8 cellular contexts compared by ENCODE assay signal in the genomic region with DNA sequence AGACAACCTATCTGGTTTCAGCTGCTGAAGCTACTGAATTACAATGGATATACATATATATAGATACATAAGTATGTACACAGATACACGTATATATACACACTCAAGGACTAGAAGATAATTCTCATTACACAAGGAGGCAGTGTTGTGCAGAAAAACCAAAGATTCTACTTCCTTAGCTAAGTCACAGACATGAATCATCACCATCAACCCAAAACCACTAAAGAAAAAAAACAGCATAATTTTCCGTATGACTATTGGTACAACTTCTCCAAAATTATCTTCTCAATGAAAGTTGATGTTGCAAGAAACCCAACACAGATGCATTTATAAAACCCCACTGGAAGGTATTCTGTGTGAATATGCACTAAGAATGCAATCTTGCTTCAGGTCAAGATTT. TPM values are rescaled to one million over a fixed set of nuclear protein-coding genes. Genes with fewer than 3 reads are reported as not detected.
DNase-seq lines count a peak whose midpoint lies in the region; ATAC-seq, FAIRE-seq and TF ChIP-seq lines count a peak whose summit lies in the region.

No MANE protein-coding gene starts in this region.

- H4K20me1 ChIP-seq in mammary epithelial cell (ENCODE audit: insufficient read depth, low read length) (no peaks in the 10 kb centered on the region), HepG2 (ENCODE audit: insufficient read depth, low read length) (no peaks in the 10 kb centered on the region)

- TF ChIP-seq POLR2A in HepG2 (IDR thresholded peaks at IDR 0.05; ENCODE audit: insufficient read depth in 1 of 2, low read depth in 2 of 2, low read length in 2 of 2), result no peak

- H2AFZ ChIP-seq in mammary epithelial cell (ENCODE audit: low read depth, low read length) (no peak overlapping the region), HepG2 (ENCODE audit: low read length) (no peak overlapping the region)

- H3K36me3 ChIP-seq in mammary epithelial cell (ENCODE audit: insufficient read depth, low read length), result no peaks in the 10 kb centered on the region
- H3K36me3 ChIP-seq in HepG2 (replicated peaks in 1 of 2; ENCODE audit: control insufficient read depth in 1 of 2, insufficient read depth in 2 of 2, low read length in 2 of 2), result no peaks in the 10 kb centered on the region

- no peak overlapping the region for H3K4me3 ChIP-seq in mammary epithelial cell (replicated peaks in 1 of 3; ENCODE audit: insufficient read depth in 1 of 3, low read depth in 2 of 3, low read length in 3 of 3)
- no peak overlapping the region for H3K4me3 ChIP-seq in HepG2 (replicated peaks in 1 of 3; ENCODE audit: insufficient read depth in 1 of 3, low read depth in 2 of 3, low read length in 3 of 3)

- H3K27me3 ChIP-seq in mammary epithelial cell (ENCODE audit: insufficient read depth, low read length), result no peaks in the 10 kb centered on the region
- no peaks in the 10 kb centered on the region for H3K27me3 ChIP-seq in HepG2 (ENCODE audit: control insufficient read depth in 1 of 2, insufficient read depth in 2 of 2, low read length in 2 of 2)

- H3K9ac ChIP-seq in mammary epithelial cell (ENCODE audit: insufficient read depth, low read length), result no peak overlapping the region
- no peak overlapping the region for H3K9ac ChIP-seq in HepG2 (ENCODE audit: insufficient read depth, low read depth, low read length)

- TF ChIP-seq CTCF in mammary epithelial cell (conservative IDR thresholded peaks at IDR 0.05 in 1 of 2, IDR thresholded peaks at IDR 0.05 in 1 of 2; ENCODE audit: extremely low read depth in 1 of 2, insufficient read depth in 1 of 2, low read depth in 1 of 2, low read length in 2 of 2) (peak; percentile 53 to 60), HepG2 (CRISPR knock-in tag; IDR thresholded peaks at IDR 0.05) (peak; percentile 47)

- DNase-seq in DMS 273 treated with DMSO at 0.1 percent for 48 hours (lab: John Stamatoyannopoulos, UW), result peak; percentile 28
- peak; percentile 6 for DNase-seq in GM19238 (ENCODE audit: insufficient read length, low spot score)
- peak; percentile 96 for DNase-seq in NOMO-1 treated with DMSO at 0.1 percent for 48 hours (lab: John Stamatoyannopoulos, UW; ENCODE audit: unreplicated experiment)
- DNase-seq in mammary epithelial cell, result peak; percentile 83
- DNase-seq in HepG2 (ENCODE audit: low spot score), result peak; percentile 30
- DNase-seq in ureter (ENCODE audit: low spot score), result no peak
- DNase-seq in activated CD4-positive, alpha-beta T cell treated with anti-CD3 and anti-CD28 coated beads, Interleukin-2, amount 50 U/mL, for 4 hours, result no peak

- intact Hi-C loops in mammary epithelial cell (cut with micrococcal nuclease) (loop anchor here (1.0 to 2.0 kb wide), 5 partner anchors 99 to 495 kb away; no protein-coding TSS in a partner anchor), HepG2 (cut with micrococcal nuclease; ENCODE audit: unreplicated experiment) (loop anchor here (1.0 to 5.0 kb wide), 3 partner anchors 100 to 330 kb away; no protein-coding TSS in a partner anchor)

- H3K27ac ChIP-seq in mammary epithelial cell (ENCODE audit: insufficient read depth, low read depth, low read length) (no peak overlapping the region), HepG2 (ENCODE audit: extremely low read length, insufficient read depth, low read length) (no peak overlapping the region)

- WGBS in mammary epithelial cell (ENCODE audit: low coverage, missing lambda C conversion rate), result 0% methylated on average over 2 of the region's 2 CpGs
- 2% methylated on average over 2 of the region's 2 CpGs for WGBS in HepG2 (ENCODE audit: low lambda C conversion rate)

- H3K79me2 ChIP-seq in mammary epithelial cell (ENCODE audit: insufficient read depth, low read length) (no peaks in the 10 kb centered on the region), HepG2 (ENCODE audit: insufficient read depth, low read length) (no peaks in the 10 kb centered on the region)

- BruUV-seq in mammary epithelial cell (replicated peaks; lab: Mats Ljungman, UMichigan) (no TSS peak), HepG2 (replicated peaks; lab: Mats Ljungman, UMichigan) (no TSS peak)

- H3K4me1 ChIP-seq in mammary epithelial cell (ENCODE audit: insufficient read depth, low read length) (peaks cover 8% of the 10 kb centered on the region), HepG2 (ENCODE audit: insufficient read depth, low read length) (no peaks in the 10 kb centered on the region)

- TF ChIP-seq EP300 in HepG2 (IDR thresholded peaks at IDR 0.05; ENCODE audit: low read depth in 2 of 2, low read length in 2 of 2) (no peak), HepG2 (CRISPR knock-in tag; IDR thresholded peaks at IDR 0.05; ENCODE audit: borderline replicate concordance) (no peak)

- peak; percentile 90 for ATAC-seq in HG03139 (IDR thresholded peaks at IDR 0.05; ENCODE audit: unreplicated experiment)
- peak; percentile 73 for ATAC-seq in HepG2

- CTCF ChIA-PET in mammary epithelial cell (lab: Charles Lee; ENCODE audit: low non-redundant PET), result no interaction called here
- CTCF ChIA-PET in HepG2 (lab: Yijun Ruan, JAX; ENCODE audit: low intra/inter-chr PET ratio, low total read pairs), result interaction anchor here (1.6 to 2.7 kb wide), 2 partner anchors 162 to 311 kb away, joined by 5 to 19 read pairs; no protein-coding TSS in a partner anchor

- POLR2A ChIA-PET in HepG2 (lab: Yijun Ruan, JAX), result no interaction called here

- H3K9me3 ChIP-seq in mammary epithelial cell (replicated peaks; ENCODE audit: insufficient read depth, low read length) (no peaks in the 10 kb centered on the region), HepG2 (ENCODE audit: low read length) (no peaks in the 10 kb centered on the region)

- peak; percentile 36 for FAIRE-seq in HepG2 (lab: Jason Lieb, UNC)

- H3K4me2 ChIP-seq in mammary epithelial cell (ENCODE audit: insufficient read depth, low read depth, low read length), result no peak overlapping the region
- no peak overlapping the region for H3K4me2 ChIP-seq in HepG2 (ENCODE audit: low read depth, low read length)

- dilution Hi-C loops in mammary epithelial cell (cut with HindIII; ENCODE audit: low sequenced_read_pairs), result loop anchor here (25.0 kb wide), 1 partner anchor 320 kb away; no protein-coding TSS in a partner anchor

- TF ChIP-seq RAD21 in HepG2 (CRISPR knock-in tag; IDR thresholded peaks at IDR 0.05), result no peak

- in situ Hi-C loops in mammary epithelial cell (cut with MboI; ENCODE audit: low sequenced_read_pairs in 2 of 2) (loop anchor here (5.0 to 25.0 kb wide), 6 partner anchors 173 to 505 kb away; no protein-coding TSS in a partner anchor), HepG2 (cut with HindIII; ENCODE audit: extremely low pct_ligation_motif_present, low pct_unique_long_range_greater_than_20kb) (loop anchor here (5.0 kb wide), 1 partner anchor 160 kb away; no protein-coding TSS in a partner anchor)

RNA-seq across cellular contexts. Expression of gene RPF1, which starts 36.8 kb away (rescaled TPM):
- total RNA-seq in mammary epithelial cell (10 to 100 TPM; 22.0 to 37.3 TPM), HepG2 (2016; rRNA removed; fragmentation: Illumina TruSeq; extraction: Trizol) (39.0 and 58.4 TPM in 2 replicates), ureter (32.2 TPM)
- polyA plus RNA-seq in mammary epithelial cell (27.4 TPM), HepG2 (2011; rRNA removed) (18.0 and 23.0 TPM in 2 replicates)
- polyA minus RNA-seq in mammary epithelial cell, result 27.8 TPM
- 11.4 and 13.2 TPM in 2 replicates for total RNA-seq in HepG2 (2016; cell fraction: cytosol; rRNA removed; fragmentation: Illumina TruSeq; extraction: Trizol; ENCODE audit: low read depth)
- total RNA-seq in HepG2 (2016; cell fraction: insoluble cytoplasmic fraction; rRNA removed; fragmentation: Illumina TruSeq; extraction: Trizol), result 41.0 and 60.2 TPM in 2 replicates
- 14.7 and 18.8 TPM in 2 replicates for total RNA-seq in HepG2 (2016; cell fraction: membrane; rRNA removed; fragmentation: Illumina TruSeq; extraction: Trizol)
- 23.2 and 24.9 TPM in 2 replicates for total RNA-seq in HepG2 (2016; cell fraction: nucleus; rRNA removed; fragmentation: Illumina TruSeq; extraction: Trizol)
- polyA plus RNA-seq in HepG2 (2011; cell fraction: cytosol; rRNA removed), result 8.8 and 12.7 TPM in 2 replicates
- polyA plus RNA-seq in HepG2 (2011; cell fraction: nucleus; rRNA removed), result 5.6 and 6.2 TPM in 2 replicates
- 16.9 and 23.4 TPM in 2 replicates for polyA plus RNA-seq in HepG2 (2012)
- 7.7 and 8.5 TPM in 2 replicates for polyA plus RNA-seq in HepG2 (2016; cell fraction: cytosol; fragmentation: Illumina TruSeq; extraction: Trizol; ENCODE audit: low read depth)
- polyA plus RNA-seq in HepG2 (2016; cell fraction: insoluble cytoplasmic fraction; fragmentation: Illumina TruSeq; extraction: Trizol; ENCODE audit: low read depth), result 63.0 and 69.9 TPM in 2 replicates
- 8.8 and 11.0 TPM in 2 replicates for polyA plus RNA-seq in HepG2 (2016; cell fraction: membrane; fragmentation: Illumina TruSeq; extraction: Trizol; ENCODE audit: low read depth)
- polyA plus RNA-seq in HepG2 (2016; cell fraction: nucleus; fragmentation: Illumina TruSeq; extraction: Trizol; ENCODE audit: insufficient read depth, low read depth), result 31.5 and 32.8 TPM in 2 replicates
- 1.8 and 7.1 TPM in 2 replicates for polyA minus RNA-seq in HepG2 (2011; rRNA and poly(A)+ RNA removed; ENCODE audit: low replicate concordance)
- 6.5 and 7.5 TPM in 2 replicates for polyA minus RNA-seq in HepG2 (2011; cell fraction: cytosol; rRNA and poly(A)+ RNA removed)
- 18.3 and 21.5 TPM in 2 replicates for polyA minus RNA-seq in HepG2 (2011; cell fraction: nucleus; rRNA and poly(A)+ RNA removed)

RNA-seq across cellular contexts. Expression of gene DNASE2B, which starts 44.0 kb away (rescaled TPM):
- total RNA-seq in mammary epithelial cell, result not detected
- not detected for polyA plus RNA-seq in mammary epithelial cell
- not detected for polyA minus RNA-seq in mammary epithelial cell
- not detected in 2 replicates for total RNA-seq in HepG2 (2016; rRNA removed; fragmentation: Illumina TruSeq; extraction: Trizol)
- not detected in 2 replicates for total RNA-seq in HepG2 (2016; cell fraction: cytosol; rRNA removed; fragmentation: Illumina TruSeq; extraction: Trizol; ENCODE audit: low read depth)
- not detected in 2 replicates for total RNA-seq in HepG2 (2016; cell fraction: insoluble cytoplasmic fraction; rRNA removed; fragmentation: Illumina TruSeq; extraction: Trizol)
- total RNA-seq in HepG2 (2016; cell fraction: membrane; rRNA removed; fragmentation: Illumina TruSeq; extraction: Trizol), result not detected in 2 replicates
- total RNA-seq in HepG2 (2016; cell fraction: nucleus; rRNA removed; fragmentation: Illumina TruSeq; extraction: Trizol), result not detected in 2 replicates
- polyA plus RNA-seq in HepG2 (2011; rRNA removed), result not detected in 2 replicates
- polyA plus RNA-seq in HepG2 (2011; cell fraction: cytosol; rRNA removed), result not detected in 2 replicates
- polyA plus RNA-seq in HepG2 (2011; cell fraction: nucleus; rRNA removed), result not detected in 2 replicates
- not detected in 2 replicates for polyA plus RNA-seq in HepG2 (2012)
- not detected in 2 replicates for polyA plus RNA-seq in HepG2 (2016; cell fraction: cytosol; fragmentation: Illumina TruSeq; extraction: Trizol; ENCODE audit: low read depth)
- polyA plus RNA-seq in HepG2 (2016; cell fraction: insoluble cytoplasmic fraction; fragmentation: Illumina TruSeq; extraction: Trizol; ENCODE audit: low read depth), result not detected in 2 replicates
- not detected in 2 replicates for polyA plus RNA-seq in HepG2 (2016; cell fraction: membrane; fragmentation: Illumina TruSeq; extraction: Trizol; ENCODE audit: low read depth)
- not detected in 2 replicates for polyA plus RNA-seq in HepG2 (2016; cell fraction: nucleus; fragmentation: Illumina TruSeq; extraction: Trizol; ENCODE audit: insufficient read depth, low read depth)
- not detected in 2 replicates for polyA minus RNA-seq in HepG2 (2011; rRNA and poly(A)+ RNA removed; ENCODE audit: low replicate concordance)
- not detected in 2 replicates for polyA minus RNA-seq in HepG2 (2011; cell fraction: cytosol; rRNA and poly(A)+ RNA removed)
- not detected in 2 replicates for polyA minus RNA-seq in HepG2 (2011; cell fraction: nucleus; rRNA and poly(A)+ RNA removed)
- total RNA-seq in ureter, result 0.34 TPM

Comparison
In these comparisons a context has a peak if more than half of its experiments do, and no peak if none do; other contexts are left out.
1. DNase-seq: peak in DMS 273 treated with DMSO at 0.1 percent for 48 hours (single experiment), GM19238 (single experiment), NOMO-1 treated with DMSO at 0.1 percent for 48 hours (single experiment), mammary epithelial cell (single experiment) and HepG2 (single experiment); none in ureter (single experiment) and activated CD4-positive, alpha-beta T cell treated with anti-CD3 and anti-CD28 coated beads, Interleukin-2, amount 50 U/mL, for 4 hours (0 of 2).